Comparison of ENCODE assay signal across 17 cellular contexts in genomic region chr5:168813179-168813968, GRCh38.
"Had no signal": no experiment of that assay in that cellular context is flagged by ENCODE, and none has a peak within 500 bp of the region (broad histone marks: within the 10 kb centered on the region; RNA-seq: fewer than 3 reads in every experiment).

No MANE protein-coding gene starts in this region.

- H3K9me3 Mint-ChIP-seq: activated T-helper 1 cell treated with anti-CD3 and anti-CD28 coated beads, Interleukin-12 subunit alpha, Interleukin-12 subunit beta, Interleukin-2, Interleukin-4 antibody, amounts not matched to agents 30 ng/mL and 10 ng/mL and 1 ng/mL, durations not matched to agents 14 hours and 24 hours and 36 hours; endodermal cell; memory B cell; naive thymus-derived CD4-positive, alpha-beta T cell had no signal

- ATAC-seq: naive thymus-derived CD4-positive, alpha-beta T cell; pancreas; stimulated activated naive CD8-positive, alpha-beta T cell treated with anti-CD3 and anti-CD28 coated beads, Interleukin-15, Interleukin-2, amounts not matched to agents 100 U/mL and 50 U/mL, for 24 hours had no signal

- H3K27ac ChIP-seq: colonic mucosa, epithelial cell of prostate, pancreas, tibial nerve had no signal

- H3K9me3 ChIP-seq: colonic mucosa, pancreas, tibial nerve had no signal

- H3K36me3 Mint-ChIP-seq: activated naive CD8-positive, alpha-beta T cell; memory B cell; naive thymus-derived CD4-positive, alpha-beta T cell had no signal

- DNase-seq: activated CD4-positive, alpha-beta T cell treated with anti-CD3 and anti-CD28 coated beads, Interleukin-2, amount 50 U/mL, for 4 hours; amniotic stem cell; central memory CD4-positive, alpha-beta T cell; colonic mucosa; endodermal cell; foreskin melanocyte; glutamatergic neuron; naive thymus-derived CD4-positive, alpha-beta T cell; pancreas; stimulated activated CD4-positive, alpha-beta T cell treated with anti-CD3 and anti-CD28 coated beads, Interleukin-2, amount 100 ng/mL, for 24 hours; stimulated activated naive CD8-positive, alpha-beta T cell treated with anti-CD3 and anti-CD28 coated beads, Interleukin-15, Interleukin-2, amounts not matched to agents 100 U/mL and 50 U/mL, for 24 hours; T1000 had no signal

- H3K27ac Mint-ChIP-seq: activated naive CD8-positive, alpha-beta T cell; activated T-helper 1 cell treated with anti-CD3 and anti-CD28 coated beads, Interleukin-12 subunit alpha, Interleukin-12 subunit beta, Interleukin-2, Interleukin-4 antibody, amounts not matched to agents 30 ng/mL and 10 ng/mL and 1 ng/mL, durations not matched to agents 14 hours and 24 hours and 36 hours; endodermal cell; memory B cell; naive thymus-derived CD4-positive, alpha-beta T cell had no signal

- H3K27me3 ChIP-seq: colonic mucosa, pancreas, tibial nerve had no signal

- H3K4me1 ChIP-seq: colonic mucosa, pancreas, tibial nerve had no signal

- H3K4me3 ChIP-seq: colonic mucosa, pancreas, tibial nerve had no signal

- H3K4me3 Mint-ChIP-seq: activated naive CD8-positive, alpha-beta T cell; activated T-helper 1 cell treated with anti-CD3 and anti-CD28 coated beads, Interleukin-12 subunit alpha, Interleukin-12 subunit beta, Interleukin-2, Interleukin-4 antibody, amounts not matched to agents 30 ng/mL and 10 ng/mL and 1 ng/mL, durations not matched to agents 14 hours and 24 hours and 36 hours; endodermal cell; memory B cell; naive thymus-derived CD4-positive, alpha-beta T cell had no signal

- H3K36me3 ChIP-seq: colonic mucosa, pancreas had no signal

- H3K27me3 Mint-ChIP-seq: activated naive CD8-positive, alpha-beta T cell had no signal

- H3K4me1 Mint-ChIP-seq: memory B cell; naive thymus-derived CD4-positive, alpha-beta T cell had no signal
